In the genomic region with DNA sequence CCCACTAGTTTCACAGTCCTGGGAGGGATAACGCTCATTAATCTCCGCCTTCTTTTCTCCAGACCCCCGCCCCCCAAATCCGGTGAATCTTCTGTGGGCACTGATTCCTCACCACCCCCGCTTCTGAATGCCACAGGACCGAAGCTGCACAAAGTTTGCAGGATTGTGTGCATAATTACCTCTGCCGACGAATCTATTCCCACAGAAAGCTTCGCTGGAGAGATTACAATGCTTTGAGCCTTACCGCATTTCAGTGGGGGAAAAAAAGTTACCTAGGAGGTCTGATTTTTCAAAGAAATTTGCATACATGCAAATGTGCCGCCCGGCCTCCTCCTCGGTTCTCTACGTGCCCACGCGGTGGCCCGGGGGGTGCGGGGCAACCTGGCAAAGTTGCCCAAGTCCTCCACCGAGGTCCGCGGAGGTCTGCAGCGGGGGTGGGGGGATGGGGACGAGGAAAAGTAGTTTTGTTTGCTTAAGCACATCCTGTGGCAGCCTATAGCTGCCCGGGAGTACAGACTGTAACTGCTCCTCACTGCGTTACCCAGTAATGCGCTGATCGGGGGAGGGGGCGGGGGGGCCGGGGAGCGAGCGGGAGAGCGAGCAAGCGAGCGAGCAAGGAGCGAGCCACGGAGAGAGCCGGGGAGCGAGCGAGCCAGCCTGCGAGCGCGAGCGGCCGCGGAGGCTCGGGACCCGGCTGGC, we compare ENCODE assay signal across 8 cellular contexts. TPM values are rescaled to one million over a fixed set of nuclear protein-coding genes. Genes with fewer than 3 reads are reported as not detected.
DNase-seq lines count a peak whose midpoint lies in the region; ATAC-seq and TF ChIP-seq lines count a peak whose summit lies in the region.

No MANE protein-coding gene starts in this region.

- no peak for TF ChIP-seq EP300 in tibial nerve (IDR thresholded peaks at IDR 0.05)

- H3K4me3 ChIP-seq in HAP-1 (peak overlapping the region; percentile 42), OCI-LY1 (ENCODE audit: low read depth, low read length, poor library complexity, severe bottlenecking) (peak overlapping the region; percentile 97), fibroblast of mammary gland (ENCODE audit: control insufficient read depth, low read depth, low read length) (peak overlapping the region; percentile 72), tibial nerve (peak overlapping the region; percentile 62 to 95 (median 74))

- peak overlapping the region; percentile 87 to 98 (median 97) for H3K4me3 Mint-ChIP-seq in nephron

- H3K9ac ChIP-seq in OCI-LY1 (ENCODE audit: low read length) = peak overlapping the region; percentile 69

- H3K27me3 Mint-ChIP-seq in nephron (ENCODE audit: low read depth) = peaks cover 32% of the 10 kb centered on the region

- H3K79me2 ChIP-seq in OCI-LY1 (ENCODE audit: insufficient read depth, low read length) = peaks cover 32% of the 10 kb centered on the region

- H3K4me2 ChIP-seq in OCI-LY1 (ENCODE audit: low read length) = peak overlapping the region; percentile 98

- no peaks in the 10 kb centered on the region for H3K9me2 ChIP-seq in OCI-LY1 (ENCODE audit: low read depth, low read length)

- DNase-seq in HAP-1 (ENCODE audit: low spot score in 2 of 2) (peak; percentile 73), fibroblast of mammary gland (ENCODE audit: low read depth) (peak; percentile 69), tibial nerve (ENCODE audit: low spot score in 2 of 2) (no peak), NCI-H1930 (lab: John Stamatoyannopoulos, UW) (no peak)
- DNase-seq in activated T-helper 9 cell treated with anti-CD3 and anti-CD28 coated beads, Interleukin-2, amount 50 U/mL, for 16 hours (ENCODE audit: low read depth) = peak; percentile 56

- no peaks in the 10 kb centered on the region for H4K20me1 ChIP-seq in OCI-LY1 (ENCODE audit: insufficient read depth, low read length)

- no peak for TF ChIP-seq POLR2A in tibial nerve (IDR thresholded peaks at IDR 0.05)

- H3K36me3 Mint-ChIP-seq in nephron (ENCODE audit: low read depth) = peaks cover 3% of the 10 kb centered on the region

- H3K27ac ChIP-seq in OCI-LY1 (ENCODE audit: low read depth, low read length, poor library complexity, severe bottlenecking) = peak overlapping the region; percentile 93
- peak overlapping the region; percentile 41 to 98 (median 80) for H3K27ac ChIP-seq in tibial nerve

- WGBS in tibial nerve, 2 donors = 3% methylated on average over 36 to 47 of the region's 47 CpGs

- peak overlapping the region; percentile 48; the same call in 1 of the 2 replicates for H2AFZ ChIP-seq in OCI-LY1 (ENCODE audit: low read length)

- H3K9me3 ChIP-seq in HAP-1 = no peaks in the 10 kb centered on the region
- no peaks in the 10 kb centered on the region for H3K9me3 ChIP-seq in OCI-LY1 (ENCODE audit: low read length)
- no peaks in the 10 kb centered on the region for H3K9me3 ChIP-seq in tibial nerve

- H3F3A ChIP-seq in OCI-LY1 (ENCODE audit: insufficient read depth, low read length) = peaks cover 5% of the 10 kb centered on the region; the same call in 1 of the 2 replicates

- in situ Hi-C loops in HAP-1 (cut with MboI; ENCODE audit: low sequenced_read_pairs) = no loop called here

- H3K36me3 ChIP-seq in HAP-1 (replicated peaks) (no peaks in the 10 kb centered on the region), OCI-LY1 (ENCODE audit: insufficient read depth, low read length) (no peaks in the 10 kb centered on the region), tibial nerve (no peaks in the 10 kb centered on the region)

- peaks cover 63% of the 10 kb centered on the region for H3K4me1 Mint-ChIP-seq in nephron

- no peaks in the 10 kb centered on the region for H3K9me3 Mint-ChIP-seq in nephron

- no peak for ATAC-seq in HG02759 (IDR thresholded peaks at IDR 0.05; ENCODE audit: unreplicated experiment)

- H3K27ac Mint-ChIP-seq in nephron = peak overlapping the region; percentile 88 to 97 (median 96)

- TF ChIP-seq CTCF in OCI-LY1 (IDR thresholded peaks at IDR 0.05; ENCODE audit: low read length) (no peak), fibroblast of mammary gland (conservative IDR thresholded peaks at IDR 0.05; ENCODE audit: control insufficient read depth, insufficient read depth, low read depth, low read length) (no peak), nephron (IDR thresholded peaks at IDR 0.05; ENCODE audit: unreplicated experiment in 3 of 3) (no peak), tibial nerve (IDR thresholded peaks at IDR 0.05) (no peak)

- H3K27me3 ChIP-seq in HAP-1 (ENCODE audit: low read depth) = no peaks in the 10 kb centered on the region
- no peaks in the 10 kb centered on the region for H3K27me3 ChIP-seq in OCI-LY1 (ENCODE audit: insufficient read depth, low read length)
- H3K27me3 ChIP-seq in tibial nerve = no peaks in the 10 kb centered on the region

- peaks cover 48% of the 10 kb centered on the region for H3K4me1 ChIP-seq in HAP-1
- peaks cover 66% of the 10 kb centered on the region for H3K4me1 ChIP-seq in OCI-LY1 (ENCODE audit: insufficient read depth, low read length, severe bottlenecking)
- H3K4me1 ChIP-seq in tibial nerve = peaks cover 0 to 57% (median 33%) of the 10 kb centered on the region in 4 donors

RNA-seq across cellular contexts. Expression of gene NFIA, which starts 0.6 kb away (rescaled TPM):
- total RNA-seq in tibial nerve = 10 to 100 TPM; 71.2 to 81.4 (median 75.7) TPM

Comparison
In these comparisons a context has a peak if more than half of its experiments do, and no peak if none do; other contexts are left out.
1. DNase-seq: peak in HAP-1 (2 of 2), activated T-helper 9 cell treated with anti-CD3 and anti-CD28 coated beads, Interleukin-2, amount 50 U/mL, for 16 hours (single experiment) and fibroblast of mammary gland (single experiment); none in tibial nerve (0 of 2) and NCI-H1930 (0 of 2).
2. H3K4me3 ChIP-seq: peak in every context shown above with its lines; median percentile 97 in OCI-LY1; 74 in tibial nerve; 72 in fibroblast of mammary gland; 42 in HAP-1.